Comparison of ENCODE assay signal across 18 cellular contexts in the genomic region with DNA sequence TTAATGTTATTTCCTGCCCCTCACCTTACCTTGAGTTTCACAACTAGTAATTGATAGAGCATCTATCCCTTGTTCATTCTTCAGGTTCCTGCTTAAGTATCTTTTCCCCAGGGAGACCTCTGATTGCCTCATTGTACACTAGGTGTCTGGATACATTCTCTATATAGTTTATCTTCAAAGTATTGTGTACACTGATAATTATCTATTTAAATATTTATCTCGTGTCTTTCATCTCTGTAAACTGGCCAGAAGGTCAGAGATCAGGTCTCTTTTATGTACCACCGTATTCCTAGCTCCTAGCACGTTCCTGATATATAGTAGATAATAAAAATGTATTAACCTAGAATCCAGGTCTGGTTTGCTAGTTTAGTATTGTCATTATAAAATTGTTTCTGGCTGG. TPM values are rescaled to one million over a fixed set of nuclear protein-coding genes. Genes with fewer than 3 reads are reported as not detected.
DNase-seq lines count a peak whose midpoint lies in the region; ATAC-seq and TF ChIP-seq lines count a peak whose summit lies in the region.
"Had no signal": no experiment of that assay in that cellular context is flagged by ENCODE, and none has a peak within 500 bp of the region (broad histone marks: within the 10 kb centered on the region; RNA-seq: fewer than 3 reads in every experiment).

No MANE protein-coding gene starts in this region.

- CTCF ChIA-PET in Caco-2 (lab: Charles Lee): interaction anchor here (1.0 kb wide), 1 partner anchor 13 kb away, joined by 3 read pairs; a partner anchor contains a TSS

- H3K9me3 ChIP-seq in Caco-2: no peaks in the 10 kb centered on the region
- H3K9me3 ChIP-seq: A549; BLaER1 treated with 17β-estradiol and CSF1 and Interleukin-3, amounts not matched to agents 10 nM and 100 nM had no signal

- H3K27me3 Mint-ChIP-seq in activated T-cell treated with anti-CD3 and anti-CD28 coated beads, Interleukin-2, amount 50 U/mL, for 72 hours (ENCODE audit: low read depth): no peaks in the 10 kb centered on the region
- H3K27me3 Mint-ChIP-seq in activated T-cell treated with anti-CD3 and anti-CD28 coated beads, Interleukin-2, amount 50 U/mL, for 4 hours (ENCODE audit: low read depth): no peaks in the 10 kb centered on the region
- H3K27me3 Mint-ChIP-seq in Caco-2 (ENCODE audit: insufficient read depth, unreplicated experiment): no peaks in the 10 kb centered on the region
- no peaks in the 10 kb centered on the region for H3K27me3 Mint-ChIP-seq in activated naive CD8-positive, alpha-beta T cell treated with anti-CD3 and anti-CD28 coated beads, Interleukin-2, amount 50 U/mL, for 24 hours
- H3K27me3 Mint-ChIP-seq: B cell; CD4-positive, alpha-beta T cell had no signal

- H3K4me1 Mint-ChIP-seq in activated T-cell treated with anti-CD3 and anti-CD28 coated beads, Interleukin-2, amount 50 U/mL, for 72 hours (ENCODE audit: low read depth): peaks cover 10% of the 10 kb centered on the region
- H3K4me1 Mint-ChIP-seq in activated T-cell treated with anti-CD3 and anti-CD28 coated beads, Interleukin-2, amount 50 U/mL, for 4 hours (ENCODE audit: low read depth): peaks cover 7% of the 10 kb centered on the region
- peaks cover 13% of the 10 kb centered on the region for H3K4me1 Mint-ChIP-seq in Caco-2 (ENCODE audit: low read depth, unreplicated experiment)
- peaks cover 8% of the 10 kb centered on the region for H3K4me1 Mint-ChIP-seq in activated naive CD8-positive, alpha-beta T cell treated with anti-CD3 and anti-CD28 coated beads, Interleukin-2, amount 50 U/mL, for 24 hours

- no TSS peak for BruUV-seq in Caco-2 (replicated peaks; lab: Mats Ljungman, UMichigan)

- H3K27me3 ChIP-seq in Caco-2 (replicated peaks; ENCODE audit: control insufficient read depth, insufficient read depth, low read length): no peaks in the 10 kb centered on the region
- H3K27me3 ChIP-seq: BLaER1 treated with 17β-estradiol and CSF1 and Interleukin-3, amounts not matched to agents 10 nM and 100 nM had no signal

- H3K9me3 Mint-ChIP-seq in activated T-cell treated with anti-CD3 and anti-CD28 coated beads, Interleukin-2, amount 50 U/mL, for 72 hours: no peaks in the 10 kb centered on the region
- no peaks in the 10 kb centered on the region for H3K9me3 Mint-ChIP-seq in activated T-cell treated with anti-CD3 and anti-CD28 coated beads, Interleukin-2, amount 50 U/mL, for 4 hours
- peaks cover 9% of the 10 kb centered on the region for H3K9me3 Mint-ChIP-seq in Caco-2 (ENCODE audit: unreplicated experiment)
- H3K9me3 Mint-ChIP-seq in activated naive CD8-positive, alpha-beta T cell treated with anti-CD3 and anti-CD28 coated beads, Interleukin-2, amount 50 U/mL, for 24 hours: no peaks in the 10 kb centered on the region
- H3K9me3 Mint-ChIP-seq: CD4-positive, alpha-beta T cell; CD8-positive, alpha-beta T cell had no signal

- no peak overlapping the region for H3K4me3 ChIP-seq in Caco-2 (ENCODE audit: low read depth, low read length)
- H3K4me3 ChIP-seq: A549; BLaER1 treated with 17β-estradiol and CSF1 and Interleukin-3, amounts not matched to agents 10 nM and 100 nM; GM12878 had no signal

- TF ChIP-seq CTCF in Caco-2 (IDR thresholded peaks at IDR 0.05; ENCODE audit: insufficient read depth in 1 of 2, low read depth in 1 of 2, low read length in 1 of 2, severe bottlenecking in 1 of 2, unreplicated experiment in 1 of 2): no peak

- H3K36me3 ChIP-seq in Caco-2 (ENCODE audit: control insufficient read depth, insufficient read depth, low read length): no peaks in the 10 kb centered on the region; the same call in none of the 2 replicates

- intact Hi-C loops in Caco-2 (cut with micrococcal nuclease; ENCODE audit: unreplicated experiment): no loop called here

- POLR2A ChIA-PET in Caco-2 (lab: Charles Lee): interaction anchor here (0.9 to 1.8 kb wide), 3 partner anchors 13 to 18 kb away, joined by 3 to 18 read pairs (median 4); a partner anchor contains a TSS

- no peak for ATAC-seq in activated T-cell treated with anti-CD3 and anti-CD28 coated beads, Interleukin-2, amount 50 U/mL, for 72 hours (replicated peaks in 1 of 2)
- no peak for ATAC-seq in activated T-cell treated with anti-CD3 and anti-CD28 coated beads, Interleukin-2, amount 50 U/mL, for 4 hours
- no peak for ATAC-seq in activated naive CD8-positive, alpha-beta T cell treated with anti-CD3 and anti-CD28 coated beads, Interleukin-2, amount 50 U/mL, for 24 hours
- ATAC-seq: A549; CD8-positive, alpha-beta T cell; GM12878 had no signal

- peaks cover 0 to 13% of the 10 kb centered on the region in 2 donors for H3K36me3 Mint-ChIP-seq in activated T-cell treated with anti-CD3 and anti-CD28 coated beads, Interleukin-2, amount 50 U/mL, for 72 hours (ENCODE audit: insufficient read depth in 2 of 2)
- H3K36me3 Mint-ChIP-seq in activated T-cell treated with anti-CD3 and anti-CD28 coated beads, Interleukin-2, amount 50 U/mL, for 4 hours (ENCODE audit: insufficient read depth): peaks cover 34% of the 10 kb centered on the region
- peaks cover 61% of the 10 kb centered on the region for H3K36me3 Mint-ChIP-seq in Caco-2 (ENCODE audit: insufficient read depth, unreplicated experiment)
- H3K36me3 Mint-ChIP-seq in activated naive CD8-positive, alpha-beta T cell treated with anti-CD3 and anti-CD28 coated beads, Interleukin-2, amount 50 U/mL, for 24 hours (ENCODE audit: low read depth): peaks cover 37% of the 10 kb centered on the region

- H3K4me1 ChIP-seq in Caco-2: peaks cover 38% of the 10 kb centered on the region

- no peak for DNase-seq in activated T-cell treated with anti-CD3 and anti-CD28 coated beads, Interleukin-2, amount 50 U/mL, for 72 hours
- no peak for DNase-seq in activated T-cell treated with anti-CD3 and anti-CD28 coated beads, Interleukin-2, amount 50 U/mL, for 4 hours
- DNase-seq in Caco-2: peak; percentile 52 to 55
- no peak for DNase-seq in activated naive CD8-positive, alpha-beta T cell treated with anti-CD3 and anti-CD28 coated beads, Interleukin-2, amount 50 U/mL, for 24 hours
- DNase-seq: AML-193; CD4-positive, alpha-beta T cell; CD8-positive, alpha-beta T cell; DMS 273 treated with DMSO at 0.1 percent for 48 hours; DMS153; DMS53; DMS79; DND-41; EL; GDM1 had no signal

- peak overlapping the region; percentile 15 for H3K27ac Mint-ChIP-seq in activated T-cell treated with anti-CD3 and anti-CD28 coated beads, Interleukin-2, amount 50 U/mL, for 72 hours
- H3K27ac Mint-ChIP-seq in Caco-2 (ENCODE audit: unreplicated experiment): no peak overlapping the region
- no peak overlapping the region for H3K27ac Mint-ChIP-seq in activated naive CD8-positive, alpha-beta T cell treated with anti-CD3 and anti-CD28 coated beads, Interleukin-2, amount 50 U/mL, for 24 hours
- H3K27ac Mint-ChIP-seq: B cell; CD4-positive, alpha-beta T cell; CD8-positive, alpha-beta T cell had no signal

- no peak overlapping the region for H3K4me3 Mint-ChIP-seq in activated T-cell treated with anti-CD3 and anti-CD28 coated beads, Interleukin-2, amount 50 U/mL, for 72 hours
- H3K4me3 Mint-ChIP-seq in activated T-cell treated with anti-CD3 and anti-CD28 coated beads, Interleukin-2, amount 50 U/mL, for 4 hours: no peak overlapping the region
- no peak overlapping the region for H3K4me3 Mint-ChIP-seq in Caco-2 (ENCODE audit: unreplicated experiment)
- no peak overlapping the region for H3K4me3 Mint-ChIP-seq in activated naive CD8-positive, alpha-beta T cell treated with anti-CD3 and anti-CD28 coated beads, Interleukin-2, amount 50 U/mL, for 24 hours
- H3K4me3 Mint-ChIP-seq: B cell; CD4-positive, alpha-beta T cell; CD8-positive, alpha-beta T cell had no signal

RNA-seq across cellular contexts. Expression of a gene that starts 6.4 kb away (rescaled TPM):
- 10 to 100 TPM; 51.8 to 55.2 TPM for total RNA-seq in activated T-cell treated with anti-CD3 and anti-CD28 coated beads, Interleukin-2, amount 50 U/mL, for 72 hours
- total RNA-seq in activated T-cell treated with anti-CD3 and anti-CD28 coated beads, Interleukin-2, amount 50 U/mL, for 4 hours: 10 to 100 TPM; 51.8 to 58.8 (median 56.1) TPM
- total RNA-seq in Caco-2 (2022): 141 and 144 TPM in 2 replicates

RNA-seq across cellular contexts. Expression of a gene that starts 7.6 kb away (rescaled TPM):
- 1 to 10 TPM; 4.1 to 5.3 TPM for total RNA-seq in activated T-cell treated with anti-CD3 and anti-CD28 coated beads, Interleukin-2, amount 50 U/mL, for 72 hours
- 1 to 10 TPM in 1 of 3 donors, under 1 TPM in 2; 0.54 to 1.3 (median 0.58) TPM for total RNA-seq in activated T-cell treated with anti-CD3 and anti-CD28 coated beads, Interleukin-2, amount 50 U/mL, for 4 hours
- 21.5 and 21.6 TPM in 2 replicates for total RNA-seq in Caco-2 (2022)

RNA-seq across cellular contexts. Expression of a gene that starts 13.0 kb away (rescaled TPM):
- 10 to 100 TPM; 38.6 to 42.5 TPM for total RNA-seq in activated T-cell treated with anti-CD3 and anti-CD28 coated beads, Interleukin-2, amount 50 U/mL, for 72 hours
- 10 to 100 TPM; 80.7 to 86.5 (median 81.1) TPM for total RNA-seq in activated T-cell treated with anti-CD3 and anti-CD28 coated beads, Interleukin-2, amount 50 U/mL, for 4 hours
- 35.5 and 37.7 TPM in 2 replicates for total RNA-seq in Caco-2 (2022)

RNA-seq across cellular contexts. Expression of a gene that starts 30.2 kb away (rescaled TPM):
- total RNA-seq in activated T-cell treated with anti-CD3 and anti-CD28 coated beads, Interleukin-2, amount 50 U/mL, for 72 hours: 10 to 100 TPM; 52.9 to 56.0 TPM
- total RNA-seq in activated T-cell treated with anti-CD3 and anti-CD28 coated beads, Interleukin-2, amount 50 U/mL, for 4 hours: 10 to 100 TPM; 28.9 to 31.9 (median 31.1) TPM
- 99.4 and 101 TPM in 2 replicates for total RNA-seq in Caco-2 (2022)

RNA-seq across cellular contexts. Expression of a gene that starts 51.2 kb away (rescaled TPM):
- under 1 TPM; 0.22 to 0.90 TPM for total RNA-seq in activated T-cell treated with anti-CD3 and anti-CD28 coated beads, Interleukin-2, amount 50 U/mL, for 72 hours
- not detected for total RNA-seq in activated T-cell treated with anti-CD3 and anti-CD28 coated beads, Interleukin-2, amount 50 U/mL, for 4 hours
- total RNA-seq in Caco-2 (2022): 2.0 and 2.6 TPM in 2 replicates
- total RNA-seq: B cell; CD4-positive, alpha-beta T cell; CD8-positive, alpha-beta T cell; GM12878 had no signal

Comparison
In these comparisons a context has a peak if more than half of its experiments do, and no peak if none do; other contexts are left out.
1. DNase-seq: peak in Caco-2 (2 of 2); none in activated T-cell treated with anti-CD3 and anti-CD28 coated beads, Interleukin-2, amount 50 U/mL, for 72 hours (0 of 2), activated T-cell treated with anti-CD3 and anti-CD28 coated beads, Interleukin-2, amount 50 U/mL, for 4 hours (single experiment) and activated naive CD8-positive, alpha-beta T cell treated with anti-CD3 and anti-CD28 coated beads, Interleukin-2, amount 50 U/mL, for 24 hours (single experiment).